In genomic region chr1:22910986-22911651, GRCh38 we compare ENCODE assay signal across 26 cellular contexts.
"Had no signal": no experiment of that assay in that cellular context is flagged by ENCODE, and none has a peak within 500 bp of the region (broad histone marks: within the 10 kb centered on the region; RNA-seq: fewer than 3 reads in every experiment).

No MANE protein-coding gene starts in this region.

- H3K27me3 ChIP-seq: pancreas, upper lobe of left lung had no signal

- H3K36me3 Mint-ChIP-seq: naive thymus-derived CD4-positive, alpha-beta T cell; natural killer cell treated with Interleukin-12 subunit alpha and Interleukin-12 subunit beta and Interleukin-15 and Interleukin-18, amount 100 ng/mL, for 72 hours had no signal

- H3K36me3 ChIP-seq: left lung, lower lobe of right lung, pancreas, prostate gland, suprapubic skin, thoracic aorta, tibial artery, upper lobe of left lung had no signal

- H3K4me1 Mint-ChIP-seq: naive thymus-derived CD4-positive, alpha-beta T cell had no signal

- H3K4me1 ChIP-seq: left lung, lower lobe of right lung, pancreas, prostate gland, suprapubic skin, upper lobe of left lung had no signal

- H3K4me3 Mint-ChIP-seq: naive thymus-derived CD4-positive, alpha-beta T cell; natural killer cell treated with Interleukin-12 subunit alpha and Interleukin-12 subunit beta and Interleukin-15 and Interleukin-18, amount 100 ng/mL, for 72 hours; stimulated activated naive CD8-positive, alpha-beta T cell treated with anti-CD3 and anti-CD28 coated beads, Interleukin-15, Interleukin-2, amounts not matched to agents 100 ng/mL and 50 ng/mL, for 24 hours had no signal

- H3K27ac ChIP-seq: left lung, lower lobe of right lung, pancreas, prostate gland, skin epidermis, suprapubic skin, thoracic aorta, tibial artery, upper lobe of left lung had no signal

- FAIRE-seq: islet of Langerhans, kidney, pancreas had no signal

- H3K9me3 Mint-ChIP-seq: naive thymus-derived CD4-positive, alpha-beta T cell; natural killer cell treated with Interleukin-12 subunit alpha and Interleukin-12 subunit beta and Interleukin-15 and Interleukin-18, amount 100 ng/mL, for 72 hours; stimulated activated naive CD8-positive, alpha-beta T cell treated with anti-CD3 and anti-CD28 coated beads, Interleukin-15, Interleukin-2, amounts not matched to agents 100 ng/mL and 50 ng/mL, for 24 hours had no signal

- H3K9me3 ChIP-seq: left lung, lower lobe of right lung, mucosa of descending colon, pancreas, prostate gland, suprapubic skin, thoracic aorta, tibial artery, upper lobe of left lung had no signal

- DNase-seq: hippocampal formation; kidney; left colon; left lung; lower lobe of right lung; mammary epithelial cell; mesenchymal stem cell; mucosa of descending colon; naive thymus-derived CD4-positive, alpha-beta T cell; pancreas; retina; right cardiac atrium; stimulated activated CD4-positive, alpha-beta T cell treated with anti-CD3 and anti-CD28 coated beads, Interleukin-12 subunit alpha, Interleukin-12 subunit beta, amount 100 ng/mL, for 4 hours; stimulated activated CD4-positive, alpha-beta T cell treated with anti-CD3 and anti-CD28 coated beads, Interleukin-15, amount 100 ng/mL, for 24 hours; stimulated activated CD4-positive, alpha-beta T cell treated with anti-CD3 and anti-CD28 coated beads, Interleukin-2, amount 100 ng/mL, for 24 hours; stimulated activated CD4-positive, alpha-beta T cell treated with anti-CD3 and anti-CD28 coated beads, Interleukin-4, amount 100 ng/mL, for 1 hour; stimulated activated naive CD4-positive, alpha-beta T cell; tibial artery had no signal

- H3K4me3 ChIP-seq: left lung, lower lobe of right lung, mucosa of descending colon, pancreas, prostate gland, skin epidermis, suprapubic skin, thoracic aorta, tibial artery, upper lobe of left lung had no signal

- H3K27ac Mint-ChIP-seq: naive thymus-derived CD4-positive, alpha-beta T cell; natural killer cell treated with Interleukin-12 subunit alpha and Interleukin-12 subunit beta and Interleukin-15 and Interleukin-18, amount 100 ng/mL, for 72 hours; stimulated activated naive CD8-positive, alpha-beta T cell treated with anti-CD3 and anti-CD28 coated beads, Interleukin-15, Interleukin-2, amounts not matched to agents 100 ng/mL and 50 ng/mL, for 24 hours had no signal
